9 cellular contexts compared by ENCODE assay signal in genomic region chr19:6531163-6531955, GRCh38. TPM values are rescaled to one million over a fixed set of nuclear protein-coding genes. Genes with fewer than 3 reads are reported as not detected.
DNase-seq lines count a peak whose midpoint lies in the region; ATAC-seq and TF ChIP-seq lines count a peak whose summit lies in the region.
"Had no signal": no experiment of that assay in that cellular context is flagged by ENCODE, and none has a peak within 500 bp of the region (broad histone marks: within the 10 kb centered on the region; RNA-seq: fewer than 3 reads in every experiment).

No MANE protein-coding gene starts in this region.

- DNase-seq in natural killer cell (no peak), NCI-H748 (lab: John Stamatoyannopoulos, UW; ENCODE audit: unreplicated experiment) (no peak), occipital lobe (lab: John Stamatoyannopoulos, UW) (no peak), Ammon's horn (ENCODE audit: low spot score) (no peak)

- H3K9me3 ChIP-seq in BLaER1 = no peaks in the 10 kb centered on the region
- H3K9me3 ChIP-seq: adrenal gland had no signal

- no peak for TF ChIP-seq CTCF in natural killer cell (IDR thresholded peaks at IDR 0.05)

- TF ChIP-seq EP300 in Ishikawa (IDR thresholded peaks at IDR 0.05; ENCODE audit: borderline replicate concordance) = no peak

- peaks cover 70% of the 10 kb centered on the region for H3K4me1 ChIP-seq in BLaER1

- H3K27me3 ChIP-seq in BLaER1 = no peaks in the 10 kb centered on the region

- TF ChIP-seq RAD21 in Ishikawa (IDR thresholded peaks at IDR 0.05; ENCODE audit: low read depth) = no peak

- peak in 1 of 3 donors; percentile 6 for ATAC-seq in natural killer cell
- ATAC-seq in GM21737 (IDR thresholded peaks at IDR 0.05; ENCODE audit: unreplicated experiment) = no peak

- peaks cover 17% of the 10 kb centered on the region for H3K36me3 ChIP-seq in BLaER1
- H3K36me3 ChIP-seq: adrenal gland had no signal

- intact Hi-C loops in natural killer cell (cut with micrococcal nuclease) = no loop called here

- peak overlapping the region; percentile 95 for H3K27ac ChIP-seq in BLaER1
- H3K27ac ChIP-seq in cingulate gyrus (ENCODE audit: low read depth, low read length) = peak overlapping the region; percentile 39

- peak overlapping the region; percentile 87 for H3K4me2 ChIP-seq in BLaER1

- H3K27me3 Mint-ChIP-seq in natural killer cell (ENCODE audit: low read depth in 2 of 2) = peaks cover 0 to 34% of the 10 kb centered on the region in 2 donors

- H3K9me3 Mint-ChIP-seq in natural killer cell = no peaks in the 10 kb centered on the region

- H3K4me1 Mint-ChIP-seq in natural killer cell = peaks cover 17 to 44% of the 10 kb centered on the region in 2 donors

- H3K36me3 Mint-ChIP-seq in natural killer cell = no peaks in the 10 kb centered on the region

- peak overlapping the region in 1 of 2 donors; percentile 56 for H3K27ac Mint-ChIP-seq in natural killer cell

- peak overlapping the region; percentile 97 for H3K4me3 ChIP-seq in BLaER1

- H4K20me1 ChIP-seq in BLaER1 = peaks cover 22% of the 10 kb centered on the region

- peak overlapping the region; percentile 96 for H3K9ac ChIP-seq in BLaER1

- H3K4me3 Mint-ChIP-seq in natural killer cell = peak overlapping the region; percentile 81

TF ChIP-seq in Ishikawa, 13 proteins besides CTCF, POLR2A, EP300 and RAD21:
- TF ChIP-seq YY1 (IDR thresholded peaks at IDR 0.05; ENCODE audit: low read depth) (no peak), TEAD4 (IDR thresholded peaks at IDR 0.05) (no peak), TCF12 (IDR thresholded peaks at IDR 0.05; ENCODE audit: low read depth) (no peak), NFIC (IDR thresholded peaks at IDR 0.05) (no peak), TAF1 (IDR thresholded peaks at IDR 0.05; ENCODE audit: low read depth) (no peak), REST (IDR thresholded peaks at IDR 0.05; ENCODE audit: low read depth) (no peak), ZBTB7A (IDR thresholded peaks at IDR 0.05; ENCODE audit: low read depth) (peak; percentile 58; the same call in 1 of the 2 replicates), FOXM1 (IDR thresholded peaks at IDR 0.05; ENCODE audit: borderline replicate concordance, low read depth) (no peak)
TF ChIP-seq in Ishikawa: peak in this region for 1.

RNA-seq across cellular contexts. Expression of gene TNFSF9, which starts 0.5 kb away (rescaled TPM):
- total RNA-seq in natural killer cell = 1 to 10 TPM; 3.3 to 6.0 (median 5.6) TPM
- total RNA-seq in occipital lobe = 2.2 TPM

RNA-seq across cellular contexts. Expression of gene TUBB4A, which starts 29.2 kb away (rescaled TPM):
- 1 to 10 TPM in 2 of 3 donors, under 1 TPM in 1; 0.40 to 2.6 (median 1.8) TPM for total RNA-seq in natural killer cell
- 135 TPM for total RNA-seq in occipital lobe

RNA-seq across cellular contexts. Expression of gene DENND1C, which starts 49.8 kb away (rescaled TPM):
- total RNA-seq in natural killer cell (100 to 1,000 TPM; 175 to 197 (median 188) TPM), occipital lobe (not detected)

RNA-seq across cellular contexts. Expression of gene CD70, which starts 59.6 kb away (rescaled TPM):
- total RNA-seq in natural killer cell (1 to 10 TPM in 2 of 3 donors, under 1 TPM in 1; 0.52 to 1.2 (median 1.2) TPM), occipital lobe (not detected)

Comparison
In these comparisons a context has a peak if more than half of its experiments do, and no peak if none do; other contexts are left out.
1. RNA of gene TUBB4A, which starts 29.2 kb away (total RNA-seq): 135 TPM in occipital lobe (single experiment); 0.40 to 2.6 TPM in natural killer cell; every median in the first group is over 10 times any median in the second.
2. RNA of gene DENND1C, which starts 49.8 kb away (total RNA-seq): 175 to 197 TPM in natural killer cell; not detected in occipital lobe (single experiment); every median in the first group is over 100 times any median in the second.